11 cellular contexts compared by ENCODE assay signal in genomic region chr4:152304220-152304619, GRCh38.
DNase-seq lines count a peak whose midpoint lies in the region; ATAC-seq, FAIRE-seq and TF ChIP-seq lines count a peak whose summit lies in the region.
"Had no signal": no experiment of that assay in that cellular context is flagged by ENCODE, and none has a peak within 500 bp of the region (broad histone marks: within the 10 kb centered on the region; RNA-seq: fewer than 3 reads in every experiment).

No MANE protein-coding gene starts in this region.

- no peaks in the 10 kb centered on the region for H3K9me3 Mint-ChIP-seq in activated naive CD8-positive, alpha-beta T cell treated with anti-CD3 and anti-CD28 coated beads, Interleukin-2, amount 50 U/mL, for 24 hours
- H3K9me3 Mint-ChIP-seq: T-helper 1 cell treated with Interleukin-12 subunit alpha and Interleukin-12 subunit beta and Interleukin-4 antibody, amounts not matched to agents 30 μg/mL and 1 μg/mL, for 36 hours had no signal

- TF ChIP-seq CTCF in foreskin keratinocyte (conservative IDR thresholded peaks at IDR 0.05): no peak
- no peak for TF ChIP-seq CTCF in pancreas (IDR thresholded peaks at IDR 0.05)

- no peaks in the 10 kb centered on the region for H3K9me3 ChIP-seq in pancreas

- H3K4me3 Mint-ChIP-seq in activated naive CD8-positive, alpha-beta T cell treated with anti-CD3 and anti-CD28 coated beads, Interleukin-2, amount 50 U/mL, for 24 hours: no peak overlapping the region
- H3K4me3 Mint-ChIP-seq: T-helper 1 cell treated with Interleukin-12 subunit alpha and Interleukin-12 subunit beta and Interleukin-4 antibody, amounts not matched to agents 30 μg/mL and 1 μg/mL, for 36 hours had no signal

- H3K27ac Mint-ChIP-seq in activated naive CD8-positive, alpha-beta T cell treated with anti-CD3 and anti-CD28 coated beads, Interleukin-2, amount 50 U/mL, for 24 hours: no peak overlapping the region
- H3K27ac Mint-ChIP-seq: T-helper 1 cell treated with Interleukin-12 subunit alpha and Interleukin-12 subunit beta and Interleukin-4 antibody, amounts not matched to agents 30 μg/mL and 1 μg/mL, for 36 hours had no signal

- no peak for TF ChIP-seq POLR2A in GM18505 (IDR thresholded peaks at IDR 0.05; ENCODE audit: borderline replicate concordance, extremely low read depth, insufficient read depth, insufficient read length)

- peak; percentile 89 for ATAC-seq in GM18505 (IDR thresholded peaks at IDR 0.05; ENCODE audit: unreplicated experiment)
- ATAC-seq in GM21447 (IDR thresholded peaks at IDR 0.05; ENCODE audit: unreplicated experiment): peak; percentile 95
- peak; percentile 73 for ATAC-seq in HG03280 (IDR thresholded peaks at IDR 0.05; ENCODE audit: unreplicated experiment)
- peak; percentile 60 for ATAC-seq in foreskin keratinocyte
- ATAC-seq in pancreas: no peak
- ATAC-seq in activated naive CD8-positive, alpha-beta T cell treated with anti-CD3 and anti-CD28 coated beads, Interleukin-2, amount 50 U/mL, for 24 hours: no peak

- peaks cover 2% of the 10 kb centered on the region for H3K4me1 ChIP-seq in foreskin keratinocyte
- H3K4me1 ChIP-seq in pancreas: no peaks in the 10 kb centered on the region

- 61 to 63% methylated on average over 5 of the region's 5 CpGs for WGBS in pancreas, 2 donors

- H3K36me3 Mint-ChIP-seq in activated naive CD8-positive, alpha-beta T cell treated with anti-CD3 and anti-CD28 coated beads, Interleukin-2, amount 50 U/mL, for 24 hours (ENCODE audit: low read depth): no peaks in the 10 kb centered on the region

- FAIRE-seq in pancreas (lab: Jason Lieb, UNC): no peak

- H3K27ac ChIP-seq in foreskin keratinocyte: no peak overlapping the region
- no peak overlapping the region for H3K27ac ChIP-seq in pancreas

- no peak overlapping the region for H3K4me3 ChIP-seq in pancreas

- H3K27me3 Mint-ChIP-seq in activated naive CD8-positive, alpha-beta T cell treated with anti-CD3 and anti-CD28 coated beads, Interleukin-2, amount 50 U/mL, for 24 hours: no peaks in the 10 kb centered on the region

- intact Hi-C loops in pancreas (cut with DNase I): no loop called here

- H3K36me3 ChIP-seq in pancreas: no peaks in the 10 kb centered on the region

- H3K4me1 Mint-ChIP-seq in activated naive CD8-positive, alpha-beta T cell treated with anti-CD3 and anti-CD28 coated beads, Interleukin-2, amount 50 U/mL, for 24 hours: no peaks in the 10 kb centered on the region

- DNase-seq in foreskin keratinocyte (peak in 1 of 2 donors; percentile 47), pancreas (no peak), GM03348 (ENCODE audit: low spot score) (no peak), RKO (ENCODE audit: low spot score) (no peak)
- DNase-seq in activated naive CD8-positive, alpha-beta T cell treated with anti-CD3 and anti-CD28 coated beads, Interleukin-2, amount 50 U/mL, for 24 hours: no peak
- DNase-seq: DND-41, NCI-H1048 had no signal

- no peaks in the 10 kb centered on the region for H3K27me3 ChIP-seq in foreskin keratinocyte
- no peaks in the 10 kb centered on the region for H3K27me3 ChIP-seq in pancreas

Comparison
In these comparisons a context has a peak if more than half of its experiments do, and no peak if none do; other contexts are left out.
1. ATAC-seq: peak in GM18505 (single experiment), GM21447 (single experiment), HG03280 (single experiment) and foreskin keratinocyte (single experiment); none in pancreas (0 of 4) and activated naive CD8-positive, alpha-beta T cell treated with anti-CD3 and anti-CD28 coated beads, Interleukin-2, amount 50 U/mL, for 24 hours (single experiment).